Comparison of ENCODE assay signal across 8 cellular contexts in the genomic region with DNA sequence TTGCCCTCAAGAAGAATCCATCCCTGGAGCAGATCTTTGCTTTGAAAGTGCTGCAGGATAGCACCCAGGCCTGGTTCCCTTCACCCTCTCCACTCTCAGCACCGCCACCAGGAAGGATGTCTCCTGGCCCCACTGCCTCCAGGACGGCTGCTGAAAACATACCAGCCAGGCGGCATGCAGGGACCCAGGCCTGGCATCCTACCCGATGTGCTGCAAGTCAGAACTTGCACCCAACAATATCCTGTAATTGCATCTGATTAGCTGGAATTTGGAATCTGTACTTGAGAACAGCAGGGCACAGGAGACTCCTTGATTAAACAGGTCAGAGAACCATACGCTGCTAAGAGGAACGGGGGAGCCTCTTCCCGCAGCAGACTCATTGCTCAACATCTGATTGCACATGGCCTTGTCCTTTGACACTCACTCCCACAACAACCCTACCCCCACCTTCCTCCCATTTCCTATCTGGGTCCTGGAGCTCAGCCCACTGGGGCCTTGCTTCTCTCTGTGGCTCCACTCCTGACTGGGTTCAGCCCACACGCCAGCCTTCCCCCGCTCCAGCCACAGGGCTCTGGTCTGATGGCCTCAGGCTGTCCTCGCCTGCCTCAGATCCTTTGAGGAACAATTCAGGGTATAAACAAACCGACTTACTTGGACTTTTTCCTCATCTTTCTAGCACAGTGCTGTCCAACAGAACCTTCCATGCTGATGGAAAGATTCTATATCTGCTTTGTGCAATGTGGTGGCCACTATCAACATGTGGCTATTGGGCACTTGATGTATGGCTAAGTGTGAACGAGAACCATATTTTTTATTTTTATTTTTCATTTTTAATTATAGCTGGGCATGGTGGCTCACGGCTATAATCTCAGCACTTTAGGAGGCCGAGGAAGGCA.
DNase-seq lines count a peak whose midpoint lies in the region; ATAC-seq and TF ChIP-seq lines count a peak whose summit lies in the region.

No MANE protein-coding gene starts in this region.

- peaks cover 3% of the 10 kb centered on the region for H3K4me1 Mint-ChIP-seq in activated naive CD8-positive, alpha-beta T cell treated with anti-CD3 and anti-CD28 coated beads for 36 hours

- no peaks in the 10 kb centered on the region for H3K27me3 Mint-ChIP-seq in activated naive CD8-positive, alpha-beta T cell treated with anti-CD3 and anti-CD28 coated beads for 36 hours

- no peak for TF ChIP-seq CTCF in fibroblast of pulmonary artery (IDR thresholded peaks at IDR 0.05; ENCODE audit: low read length, missing control alignments)
- no peak for TF ChIP-seq CTCF in osteoblast (IDR thresholded peaks at IDR 0.05; ENCODE audit: extremely low read depth, low read depth, low read length)

- H3K36me3 ChIP-seq in osteoblast (ENCODE audit: insufficient read depth, low read length): no peaks in the 10 kb centered on the region

- H3K4me1 ChIP-seq in osteoblast (ENCODE audit: insufficient read depth, low read length): peaks cover 8% of the 10 kb centered on the region

- H3K27ac ChIP-seq in osteoblast (ENCODE audit: low read depth, low read length): no peak overlapping the region

- no peak overlapping the region for H3K4me2 ChIP-seq in osteoblast (ENCODE audit: insufficient read depth, low read length)

- ATAC-seq in GM18517 (IDR thresholded peaks at IDR 0.05; ENCODE audit: unreplicated experiment) (no peak), GM18498 (IDR thresholded peaks at IDR 0.05; ENCODE audit: unreplicated experiment) (no peak)

- no peak overlapping the region for H3K4me3 ChIP-seq in fibroblast of pulmonary artery (replicated peaks; ENCODE audit: low read depth, low read length)
- H3K4me3 ChIP-seq in osteoblast (ENCODE audit: insufficient read depth, low read length): no peak overlapping the region

- H3K4me3 Mint-ChIP-seq in activated naive CD8-positive, alpha-beta T cell treated with anti-CD3 and anti-CD28 coated beads for 36 hours: no peak overlapping the region

- H3K36me3 Mint-ChIP-seq in activated naive CD8-positive, alpha-beta T cell treated with anti-CD3 and anti-CD28 coated beads for 36 hours: no peaks in the 10 kb centered on the region

- no peaks in the 10 kb centered on the region for H4K20me1 ChIP-seq in osteoblast (ENCODE audit: insufficient read depth, low read length)

- no peak overlapping the region for H3K27ac Mint-ChIP-seq in activated naive CD8-positive, alpha-beta T cell treated with anti-CD3 and anti-CD28 coated beads for 36 hours

- peak; percentile 90 for DNase-seq in DMS 273 treated with DMSO at 0.1 percent for 48 hours (lab: John Stamatoyannopoulos, UW)
- DNase-seq in NOMO-1 treated with DMSO at 0.1 percent for 48 hours (lab: John Stamatoyannopoulos, UW; ENCODE audit: unreplicated experiment): peak; percentile 81
- DNase-seq in fibroblast of pulmonary artery (ENCODE audit: low read depth): peak; percentile 99
- DNase-seq in osteoblast (ENCODE audit: insufficient read length, low spot score, missing footprints): no peak
- no peak for DNase-seq in cerebellum (ENCODE audit: low spot score)
- DNase-seq in activated naive CD8-positive, alpha-beta T cell treated with anti-CD3 and anti-CD28 coated beads for 36 hours: no peak

- peak overlapping the region; percentile 32 for H2AFZ ChIP-seq in osteoblast (ENCODE audit: low read length)

- no peaks in the 10 kb centered on the region for H3K9me3 Mint-ChIP-seq in activated naive CD8-positive, alpha-beta T cell treated with anti-CD3 and anti-CD28 coated beads for 36 hours

- H3K27me3 ChIP-seq in osteoblast (ENCODE audit: insufficient read depth, low read length): no peaks in the 10 kb centered on the region

- no peaks in the 10 kb centered on the region for H3K79me2 ChIP-seq in osteoblast (ENCODE audit: insufficient read depth, low read length)

- no peaks in the 10 kb centered on the region for H3K9me3 ChIP-seq in osteoblast (ENCODE audit: low read depth, low read length)

Comparison
In these comparisons a context has a peak if more than half of its experiments do, and no peak if none do; other contexts are left out.
1. DNase-seq: peak in DMS 273 treated with DMSO at 0.1 percent for 48 hours (single experiment), NOMO-1 treated with DMSO at 0.1 percent for 48 hours (single experiment) and fibroblast of pulmonary artery (single experiment); none in osteoblast (single experiment), cerebellum (single experiment) and activated naive CD8-positive, alpha-beta T cell treated with anti-CD3 and anti-CD28 coated beads for 36 hours (single experiment).